13 cellular contexts compared by ENCODE assay signal in genomic region chr17:78437508-78438169, GRCh38. TPM values are rescaled to one million over a fixed set of nuclear protein-coding genes. Genes with fewer than 3 reads are reported as not detected.
DNase-seq lines count a peak whose midpoint lies in the region; ATAC-seq and TF ChIP-seq lines count a peak whose summit lies in the region.
"Had no signal": no experiment of that assay in that cellular context is flagged by ENCODE, and none has a peak within 500 bp of the region (broad histone marks: within the 10 kb centered on the region; RNA-seq: fewer than 3 reads in every experiment).

No MANE protein-coding gene starts in this region.

- no peak overlapping the region for H3K27ac ChIP-seq in HEK293 (ENCODE audit: extremely low read depth, low read depth, low read length)

- H3K36me3 Mint-ChIP-seq in natural killer cell = no peaks in the 10 kb centered on the region
- H3K36me3 Mint-ChIP-seq in natural killer cell treated with Interleukin-12 subunit alpha and Interleukin-12 subunit beta and Interleukin-15 and Interleukin-18, amount 100 ng/mL, for 72 hours = no peaks in the 10 kb centered on the region
- H3K36me3 Mint-ChIP-seq in type B pancreatic cell = no peaks in the 10 kb centered on the region

- H3K27ac Mint-ChIP-seq in natural killer cell (peak overlapping the region; percentile 40 to 54), type B pancreatic cell (peak overlapping the region; percentile 55)
- H3K27ac Mint-ChIP-seq in natural killer cell treated with Interleukin-12 subunit alpha and Interleukin-12 subunit beta and Interleukin-15 and Interleukin-18, amount 100 ng/mL, for 72 hours = peak overlapping the region in 1 of 2 donors; percentile 81

- intact Hi-C loops in natural killer cell (cut with micrococcal nuclease) = no loop called here

- peaks cover 5% of the 10 kb centered on the region in 2 donors for H3K4me1 Mint-ChIP-seq in natural killer cell
- H3K4me1 Mint-ChIP-seq in natural killer cell treated with Interleukin-12 subunit alpha and Interleukin-12 subunit beta and Interleukin-15 and Interleukin-18, amount 100 ng/mL, for 72 hours (ENCODE audit: low read depth in 2 of 2) = peaks cover 0 to 7% of the 10 kb centered on the region in 2 donors
- H3K4me1 Mint-ChIP-seq in type B pancreatic cell (ENCODE audit: unreplicated experiment) = peaks cover 7% of the 10 kb centered on the region

- CTCF ChIA-PET in HEK293 (lab: Yijun Ruan, JAX) = interaction anchor here (1.3 to 3.5 kb wide), 3 partner anchors 9 to 15 kb away, joined by 5 to 19 read pairs (median 17); no protein-coding TSS in a partner anchor

- DNase-seq in natural killer cell = no peak
- no peak for DNase-seq in natural killer cell treated with Interleukin-12 subunit alpha and Interleukin-12 subunit beta and Interleukin-15 and Interleukin-18, amount 100 ng/mL, for 72 hours (ENCODE audit: low spot score)
- peak; percentile 53 for DNase-seq in islet precursor cell
- DNase-seq in type B pancreatic cell (ENCODE audit: extremely low spot score, unreplicated experiment) = no peak
- no peak for DNase-seq in NCI-H1092 (lab: John Stamatoyannopoulos, UW)
- DNase-seq in HuH-7 (ENCODE audit: low spot score) = no peak
- DNase-seq: IMR-90, MV-4-11, NCI-H146, NCI-H226, PC-3 had no signal

- H3K4me3 Mint-ChIP-seq in natural killer cell (peak overlapping the region; percentile 47), type B pancreatic cell (no peak overlapping the region)
- no peak overlapping the region for H3K4me3 Mint-ChIP-seq in natural killer cell treated with Interleukin-12 subunit alpha and Interleukin-12 subunit beta and Interleukin-15 and Interleukin-18, amount 100 ng/mL, for 72 hours

- no peak for ATAC-seq in natural killer cell
- no peak for ATAC-seq in natural killer cell treated with Interleukin-12 subunit alpha and Interleukin-12 subunit beta and Interleukin-15 and Interleukin-18, amount 100 ng/mL, for 72 hours
- ATAC-seq: PC-3 had no signal

- H3K9me3 ChIP-seq in HEK293 (ENCODE audit: control insufficient read depth, insufficient read depth, low read depth, low read length) = no peaks in the 10 kb centered on the region
- H3K9me3 ChIP-seq: HAP-1 had no signal

- H3K9me3 Mint-ChIP-seq in natural killer cell (no peaks in the 10 kb centered on the region), type B pancreatic cell (no peaks in the 10 kb centered on the region)
- H3K9me3 Mint-ChIP-seq in natural killer cell treated with Interleukin-12 subunit alpha and Interleukin-12 subunit beta and Interleukin-15 and Interleukin-18, amount 100 ng/mL, for 72 hours = no peaks in the 10 kb centered on the region

- POLR2A ChIA-PET in HEK293 (lab: Yijun Ruan, JAX) = no interaction called here

- TF ChIP-seq CTCF in natural killer cell (IDR thresholded peaks at IDR 0.05) = no peak
- no peak for TF ChIP-seq CTCF in HEK293 (tag by site-specific recombination; IDR thresholded peaks at IDR 0.05)
- TF ChIP-seq CTCF in type B pancreatic cell (conservative IDR thresholded peaks at IDR 0.05) = no peak

- no peak overlapping the region for H3K4me3 ChIP-seq in HEK293 (ENCODE audit: low read depth, low read length)
- H3K4me3 ChIP-seq: HAP-1 had no signal

- H3K4me1 ChIP-seq in HEK293 (ENCODE audit: control insufficient read depth, insufficient read depth, low read length) = no peaks in the 10 kb centered on the region
- H3K4me1 ChIP-seq: HAP-1 had no signal

- H3K36me3 ChIP-seq in HEK293 (ENCODE audit: control insufficient read depth in 2 of 2, insufficient read depth in 1 of 2, low read length in 2 of 2) = no peaks in the 10 kb centered on the region
- H3K36me3 ChIP-seq: HAP-1 had no signal

- H3K27me3 Mint-ChIP-seq in natural killer cell (ENCODE audit: low read depth in 2 of 2) (no peaks in the 10 kb centered on the region), type B pancreatic cell (peaks cover 3% of the 10 kb centered on the region)
- no peaks in the 10 kb centered on the region for H3K27me3 Mint-ChIP-seq in natural killer cell treated with Interleukin-12 subunit alpha and Interleukin-12 subunit beta and Interleukin-15 and Interleukin-18, amount 100 ng/mL, for 72 hours

TF ChIP-seq in HEK293, 187 proteins besides CTCF, POLR2A, EP300 and RAD21:
- no peak for TF ChIP-seq ZNF792 (tag by site-specific recombination; IDR thresholded peaks at IDR 0.05)
- TF ChIP-seq GLI4 (tag by site-specific recombination; IDR thresholded peaks at IDR 0.05) = no peak
- TF ChIP-seq BCL11B (tag by site-specific recombination; IDR thresholded peaks at IDR 0.05; ENCODE audit: low read depth) = no peak
- no peak for TF ChIP-seq ZNF19 (tag by site-specific recombination; IDR thresholded peaks at IDR 0.05; ENCODE audit: low read depth)
- no peak for TF ChIP-seq ZBTB44 (tag by site-specific recombination; IDR thresholded peaks at IDR 0.05)
- TF ChIP-seq ZNF10 (tag by site-specific recombination; IDR thresholded peaks at IDR 0.05) = 0 out of 2 replicates have a peak, but pooled peaks have one; percentile 20
- TF ChIP-seq GFI1B (tag by site-specific recombination; IDR thresholded peaks at IDR 0.05) = no peak

RNA-seq across cellular contexts. Expression of gene PGS1, which starts 59.2 kb away (rescaled TPM):
- total RNA-seq in natural killer cell (10 to 100 TPM; 47.9 to 53.6 (median 48.3) TPM), type B pancreatic cell (ENCODE audit: low replicate concordance) (44.7 and 54.8 TPM in 2 replicates)
- total RNA-seq in natural killer cell treated with Interleukin-12 subunit alpha and Interleukin-12 subunit beta and Interleukin-15 and Interleukin-18, amount 100 ng/mL, for 72 hours = 100 to 1,000 TPM in 1 of 2 donors, 10 to 100 TPM in 1; 83.0 to 139 TPM
